In the genomic region with DNA sequence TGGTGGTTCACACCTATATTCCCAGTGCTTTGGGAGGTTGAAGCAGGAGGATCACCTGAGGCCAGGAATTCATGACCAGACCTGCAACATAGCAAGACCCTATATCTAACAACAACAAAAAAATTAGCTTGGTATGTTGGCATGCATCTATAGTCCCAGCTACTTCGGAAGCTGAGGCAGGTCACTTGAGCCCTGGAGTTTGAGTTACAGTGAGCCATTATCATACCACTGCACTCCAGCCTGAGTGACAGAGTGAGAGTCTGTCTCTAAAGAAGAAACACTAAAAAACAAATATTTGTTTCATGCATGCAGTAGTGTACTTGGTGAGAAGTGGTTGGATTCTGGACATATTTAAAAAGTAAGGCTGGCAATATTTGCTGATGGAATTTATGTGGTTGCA, we compare ENCODE assay signal across 25 cellular contexts.
"Had no signal": no experiment of that assay in that cellular context is flagged by ENCODE, and none has a peak within 500 bp of the region (broad histone marks: within the 10 kb centered on the region; RNA-seq: fewer than 3 reads in every experiment).

No MANE protein-coding gene starts in this region.

- H3K4me3 ChIP-seq: colonic mucosa, coronary artery, dorsolateral prefrontal cortex, esophagus muscularis mucosa, esophagus squamous epithelium, gastrocnemius medialis, gastroesophageal sphincter, heart left ventricle, heart right ventricle had no signal

- DNase-seq: colonic mucosa; cortex of kidney; dermis blood vessel endothelial cell; dorsolateral prefrontal cortex; effector CD4-positive, alpha-beta T cell; effector CD8-positive, alpha-beta T cell; effector memory CD4-positive, alpha-beta T cell; effector memory CD8-positive, alpha-beta T cell; endodermal cell; erythroblast; esophagus squamous epithelium; foreskin fibroblast; foreskin keratinocyte; foreskin melanocyte; gastrocnemius medialis; glutamatergic neuron; head of caudate nucleus; heart left ventricle; heart right ventricle had no signal

- H3K4me1 ChIP-seq: colonic mucosa, esophagus muscularis mucosa, esophagus squamous epithelium, foreskin keratinocyte, gastrocnemius medialis, gastroesophageal sphincter, heart left ventricle, heart right ventricle had no signal

- H3K27ac ChIP-seq: colonic mucosa, coronary artery, dorsolateral prefrontal cortex, epithelial cell of prostate, esophagus muscularis mucosa, esophagus squamous epithelium, foreskin keratinocyte, gastrocnemius medialis, gastroesophageal sphincter, heart left ventricle, heart right ventricle had no signal

- H3K27ac Mint-ChIP-seq: dendritic cell treated with granulocyte-macrophage colony-stimulating factor and Interleukin-4, amounts not matched to agents 40 ng/mL and 50 ng/mL, for 4 days; effector memory CD8-positive, alpha-beta T cell; endodermal cell had no signal

- H3K4me1 Mint-ChIP-seq: endodermal cell had no signal

- H3K36me3 ChIP-seq: colonic mucosa, esophagus squamous epithelium, gastrocnemius medialis, heart left ventricle had no signal

- H3K27me3 Mint-ChIP-seq: dendritic cell treated with granulocyte-macrophage colony-stimulating factor and Interleukin-4, amounts not matched to agents 40 ng/mL and 50 ng/mL, for 4 days; effector memory CD8-positive, alpha-beta T cell had no signal

- H3K9me3 ChIP-seq: colonic mucosa, esophagus muscularis mucosa, esophagus squamous epithelium, gastroesophageal sphincter had no signal

- ATAC-seq: effector memory CD8-positive, alpha-beta T cell; esophagus mucosa; foreskin keratinocyte; gastrocnemius medialis; gastroesophageal sphincter; heart left ventricle; heart right ventricle had no signal

- H3K9me3 Mint-ChIP-seq: endodermal cell had no signal

- H3K27me3 ChIP-seq: colonic mucosa, dorsolateral prefrontal cortex, esophagus muscularis mucosa, esophagus squamous epithelium, foreskin keratinocyte, gastrocnemius medialis, gastroesophageal sphincter, heart left ventricle, heart right ventricle had no signal

- H3K4me3 Mint-ChIP-seq: dendritic cell treated with granulocyte-macrophage colony-stimulating factor and Interleukin-4, amounts not matched to agents 40 ng/mL and 50 ng/mL, for 4 days; effector memory CD8-positive, alpha-beta T cell; endodermal cell had no signal
